In the genomic region with DNA sequence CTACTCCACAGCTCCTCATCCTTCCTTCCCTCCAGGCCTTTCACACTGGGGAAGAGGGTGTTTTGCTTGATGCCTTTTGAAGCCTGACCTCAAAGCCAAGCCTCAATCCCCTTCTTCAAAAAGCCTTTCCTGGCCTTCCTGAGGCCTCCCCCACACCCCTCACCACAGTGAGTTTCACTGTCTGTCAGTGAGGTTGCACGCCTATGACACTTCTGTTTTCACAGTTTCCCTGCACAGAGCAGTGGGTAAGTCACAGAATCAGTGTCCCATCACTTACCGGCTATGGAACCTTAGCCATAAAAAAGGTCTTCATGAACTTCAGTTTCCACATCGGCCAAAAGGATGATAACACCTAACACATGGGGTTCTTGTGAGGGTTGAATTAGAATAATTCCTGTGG, we compare ENCODE assay signal across 16 cellular contexts.
A peak's percentile ranks its signal among the peaks of the same experiment; 100 is the strongest.
DNase-seq lines count a peak whose midpoint lies in the region; ATAC-seq and TF ChIP-seq lines count a peak whose summit lies in the region.
"Had no signal": no experiment of that assay in that cellular context is flagged by ENCODE, and none has a peak within 500 bp of the region (broad histone marks: within the 10 kb centered on the region; RNA-seq: fewer than 3 reads in every experiment).

No MANE protein-coding gene starts in this region.

- ATAC-seq in GM23338 (no peak), left ventricle myocardium superior (no peak)
- peak; percentile 31 to 39 for ATAC-seq in stimulated activated naive B cell treated with anti-CD40 and anti-IgM and Interleukin-4, amounts not matched to agents 10 μg/mL and 1 μg/mL and 100 μg/mL, for 72 hours (replicated peaks)
- ATAC-seq: GM12878, HepG2 had no signal

- H3F3A ChIP-seq in GM23338 (replicated peaks; ENCODE audit: low read depth), result no peaks in the 10 kb centered on the region

- peak overlapping the region in 10 of 11 experiments; percentile 1 to 53 (median 26); a peak in 16 of 22 replicates for H3K4me2 ChIP-seq in BLaER1 treated with 17β-estradiol and CSF1 and Interleukin-3, amounts not matched to agents 10 nM and 100 nM
- H3K4me2 ChIP-seq in GM23338, result no peak overlapping the region
- H3K4me2 ChIP-seq in OCI-LY3 (ENCODE audit: low read length), result 0 out of 2 replicates have a peak overlapping the region, but pooled peaks have one; percentile 25

- H3K27me3 ChIP-seq in BLaER1 treated with 17β-estradiol and CSF1 and Interleukin-3, amounts not matched to agents 10 nM and 100 nM, result no peaks in the 10 kb centered on the region
- H3K27me3 ChIP-seq in GM23338 (ENCODE audit: insufficient read depth), result no peaks in the 10 kb centered on the region
- peaks cover 79% of the 10 kb centered on the region for H3K27me3 ChIP-seq in OCI-LY3 (ENCODE audit: low read depth, low read length)

- no peak overlapping the region for H3K4me3 ChIP-seq in BLaER1 treated with 17β-estradiol and CSF1 and Interleukin-3, amounts not matched to agents 10 nM and 100 nM
- H3K4me3 ChIP-seq in GM23338 (no peak overlapping the region), OCI-LY3 (ENCODE audit: low read length) (no peak overlapping the region)
- H3K4me3 ChIP-seq: GM12878, HAP-1 had no signal

- H3K4me1 ChIP-seq in BLaER1 treated with 17β-estradiol and CSF1 and Interleukin-3, amounts not matched to agents 10 nM and 100 nM, result peaks cover 0 to 12% (median 10%) of the 10 kb centered on the region in 10 experiments; a peak in 13 of 20 replicates
- H3K4me1 ChIP-seq in GM23338 (ENCODE audit: insufficient read depth) (peaks cover 12% of the 10 kb centered on the region), OCI-LY3 (ENCODE audit: low read length) (peaks cover 23% of the 10 kb centered on the region)
- H3K4me1 ChIP-seq: HAP-1 had no signal

- DNase-seq in GM23338 (ENCODE audit: low spot score) (no peak), dedifferentiated amniotic fluid mesenchymal stem cell (ENCODE audit: extremely low spot score) (no peak), left ventricle myocardium superior (no peak), HPDE6-E6E7 (ENCODE audit: extremely low spot score) (no peak)
- DNase-seq in stimulated activated naive B cell treated with anti-CD40 and anti-IgM and Interleukin-4, amounts not matched to agents 10 μg/mL and 1 μg/mL and 100 μg/mL, for 72 hours, result no peak
- DNase-seq: 8988T; AML-193; C1 segment of cervical spinal cord; Calu3; CD4-positive, alpha-beta T cell; DMS 273 treated with DMSO at 0.1 percent for 48 hours had no signal

- H3K79me2 ChIP-seq in GM23338 (replicated peaks; ENCODE audit: insufficient read depth), result no peaks in the 10 kb centered on the region
- H3K79me2 ChIP-seq in OCI-LY3 (ENCODE audit: low read length), result no peaks in the 10 kb centered on the region

- no peaks in the 10 kb centered on the region for H3K9me3 ChIP-seq in BLaER1 treated with 17β-estradiol and CSF1 and Interleukin-3, amounts not matched to agents 10 nM and 100 nM (replicated peaks in 1 of 11)
- H3K9me3 ChIP-seq in OCI-LY3 (ENCODE audit: insufficient read depth, low read length), result no peaks in the 10 kb centered on the region
- H3K9me3 ChIP-seq: HAP-1 had no signal

- H3K27me3 Mint-ChIP-seq in GM23338 (ENCODE audit: insufficient read depth, low read depth, poor library complexity), result peaks cover 4% of the 10 kb centered on the region
- no peaks in the 10 kb centered on the region for H3K27me3 Mint-ChIP-seq in stimulated activated naive B cell treated with anti-CD40 and anti-IgM and Interleukin-4, amounts not matched to agents 10 μg/mL and 1 μg/mL and 100 μg/mL, for 72 hours
- H3K27me3 Mint-ChIP-seq: CD4-positive, alpha-beta T cell had no signal

- intact Hi-C loops in left ventricle myocardium superior (cut with micrococcal nuclease), result no loop called here

- no peak overlapping the region for H3K27ac Mint-ChIP-seq in GM23338
- H3K27ac Mint-ChIP-seq in stimulated activated naive B cell treated with anti-CD40 and anti-IgM and Interleukin-4, amounts not matched to agents 10 μg/mL and 1 μg/mL and 100 μg/mL, for 72 hours, result no peak overlapping the region
- H3K27ac Mint-ChIP-seq: CD4-positive, alpha-beta T cell had no signal

- H3K36me3 Mint-ChIP-seq in GM23338 (ENCODE audit: low read depth), result no peaks in the 10 kb centered on the region
- H3K36me3 Mint-ChIP-seq in stimulated activated naive B cell treated with anti-CD40 and anti-IgM and Interleukin-4, amounts not matched to agents 10 μg/mL and 1 μg/mL and 100 μg/mL, for 72 hours, result no peaks in the 10 kb centered on the region

- H4K20me1 ChIP-seq in BLaER1 treated with 17β-estradiol and CSF1 and Interleukin-3, amounts not matched to agents 10 nM and 100 nM, result no peaks in the 10 kb centered on the region
- H4K20me1 ChIP-seq in GM23338 (replicated peaks; ENCODE audit: insufficient read depth) (no peaks in the 10 kb centered on the region), OCI-LY3 (ENCODE audit: insufficient read depth, low read length) (no peaks in the 10 kb centered on the region)

- H3K9ac ChIP-seq in BLaER1 treated with 17β-estradiol and CSF1 and Interleukin-3, amounts not matched to agents 10 nM and 100 nM, result no peak overlapping the region
- H3K9ac ChIP-seq in OCI-LY3 (ENCODE audit: low read length), result no peak overlapping the region

- no peaks in the 10 kb centered on the region for H3K9me3 Mint-ChIP-seq in GM23338
- no peaks in the 10 kb centered on the region for H3K9me3 Mint-ChIP-seq in stimulated activated naive B cell treated with anti-CD40 and anti-IgM and Interleukin-4, amounts not matched to agents 10 μg/mL and 1 μg/mL and 100 μg/mL, for 72 hours
- H3K9me3 Mint-ChIP-seq: CD4-positive, alpha-beta T cell had no signal

- TF ChIP-seq CTCF in GM23338 (conservative IDR thresholded peaks at IDR 0.05; ENCODE audit: low read depth in 2 of 2) (no peak), OCI-LY3 (IDR thresholded peaks at IDR 0.05; ENCODE audit: low read depth, low read length) (no peak)

- H3K9me2 ChIP-seq in GM23338 (ENCODE audit: insufficient read depth), result 0 out of 2 replicates have a peak, but pooled peaks cover 12% of the 10 kb centered on the region

- H3K4me3 Mint-ChIP-seq in GM23338, result no peak overlapping the region
- H3K4me3 Mint-ChIP-seq in stimulated activated naive B cell treated with anti-CD40 and anti-IgM and Interleukin-4, amounts not matched to agents 10 μg/mL and 1 μg/mL and 100 μg/mL, for 72 hours, result no peak overlapping the region
- H3K4me3 Mint-ChIP-seq: CD4-positive, alpha-beta T cell had no signal

- H2AFZ ChIP-seq in GM23338, result peak overlapping the region; percentile 66; the same call in 1 of the 2 replicates
- no peak overlapping the region for H2AFZ ChIP-seq in OCI-LY3 (ENCODE audit: low read depth, low read length)

- H3K36me3 ChIP-seq in BLaER1 treated with 17β-estradiol and CSF1 and Interleukin-3, amounts not matched to agents 10 nM and 100 nM, result no peaks in the 10 kb centered on the region
- H3K36me3 ChIP-seq in GM23338 (ENCODE audit: insufficient read depth) (no peaks in the 10 kb centered on the region), OCI-LY3 (replicated peaks; ENCODE audit: low read depth, low read length) (no peaks in the 10 kb centered on the region)
- H3K36me3 ChIP-seq: HAP-1 had no signal

- H3K4me1 Mint-ChIP-seq in GM23338, result peaks cover 31% of the 10 kb centered on the region
- peaks cover 0 to 4% of the 10 kb centered on the region in 2 donors for H3K4me1 Mint-ChIP-seq in stimulated activated naive B cell treated with anti-CD40 and anti-IgM and Interleukin-4, amounts not matched to agents 10 μg/mL and 1 μg/mL and 100 μg/mL, for 72 hours

- no peak overlapping the region for H3K27ac ChIP-seq in BLaER1 treated with 17β-estradiol and CSF1 and Interleukin-3, amounts not matched to agents 10 nM and 100 nM
- H3K27ac ChIP-seq in GM23338 (ENCODE audit: low read depth) (no peak overlapping the region), OCI-LY3 (ENCODE audit: low read length) (no peak overlapping the region)

TF ChIP-seq in GM23338, 12 proteins besides CTCF, POLR2A, EP300 and RAD21:
- no peak for TF ChIP-seq STAT1 (IDR thresholded peaks at IDR 0.05; ENCODE audit: unreplicated experiment)
- TF ChIP-seq EZH2phosphoT487 (IDR thresholded peaks at IDR 0.05; ENCODE audit: unreplicated experiment), result no peak
- no peak for TF ChIP-seq ZNF114 (CRISPR knock-in tag; IDR thresholded peaks at IDR 0.05)
- no peak for TF ChIP-seq NANOG (IDR thresholded peaks at IDR 0.05; ENCODE audit: borderline replicate concordance)
- TF ChIP-seq POLR2AphosphoS5 (IDR thresholded peaks at IDR 0.05; ENCODE audit: low read depth), result no peak
- TF ChIP-seq CREB1 (CRISPR knock-in tag; IDR thresholded peaks at IDR 0.05; ENCODE audit: low read depth), result no peak
- TF ChIP-seq EZH2 (IDR thresholded peaks at IDR 0.05; ENCODE audit: low read depth, unreplicated experiment), result no peak

Comparison
In these comparisons a context has a peak if more than half of its experiments do, and no peak if none do; other contexts are left out.
1. ATAC-seq: peak in stimulated activated naive B cell treated with anti-CD40 and anti-IgM and Interleukin-4, amounts not matched to agents 10 μg/mL and 1 μg/mL and 100 μg/mL, for 72 hours (2 of 2); none in GM23338 (single experiment) and left ventricle myocardium superior (single experiment).